16 cellular contexts compared by ENCODE assay signal in genomic region chr10:50522908-50523307, GRCh38.
DNase-seq lines count a peak whose midpoint lies in the region; ATAC-seq, FAIRE-seq and TF ChIP-seq lines count a peak whose summit lies in the region.
"Had no signal": no experiment of that assay in that cellular context is flagged by ENCODE, and none has a peak within 500 bp of the region (broad histone marks: within the 10 kb centered on the region; RNA-seq: fewer than 3 reads in every experiment).

No MANE protein-coding gene starts in this region.

- H3K4me3 ChIP-seq in HUES48 (ENCODE audit: low read depth, low read length) (0 out of 2 replicates have a peak overlapping the region, but pooled peaks have one; percentile 26), esophagus squamous epithelium (no peak overlapping the region)
- no peak overlapping the region for H3K4me3 ChIP-seq in naive thymus-derived CD4-positive, alpha-beta T cell (ENCODE audit: low read length)
- H3K4me3 ChIP-seq: K562 had no signal

- TF ChIP-seq POLR2A in esophagus squamous epithelium (IDR thresholded peaks at IDR 0.05): no peak

- H3K27ac Mint-ChIP-seq in activated CD8-positive, alpha-beta T cell treated with anti-CD3 and anti-CD28 coated beads, Interleukin-2, amount 10 ng/mL, durations not matched to agents 7 days and 5 days: peak overlapping the region; percentile 80
- peak overlapping the region in 6 of 9 donors; percentile 2 to 90 (median 54) for H3K27ac Mint-ChIP-seq in naive thymus-derived CD4-positive, alpha-beta T cell

- POLR2A ChIA-PET in activated CD8-positive, alpha-beta T cell treated with anti-CD3 and anti-CD28 coated beads, Interleukin-2, amount 10 ng/mL, durations not matched to agents 7 days and 5 days (lab: Charles Lee): no interaction called here
- POLR2A ChIA-PET in naive thymus-derived CD4-positive, alpha-beta T cell (lab: Charles Lee): no interaction called here

- peak overlapping the region; percentile 38 for H3K27ac ChIP-seq in HUES48 (ENCODE audit: low read depth, low read length)
- no peak overlapping the region for H3K27ac ChIP-seq in naive thymus-derived CD4-positive, alpha-beta T cell (ENCODE audit: low read depth, low read length)
- H3K27ac ChIP-seq in esophagus squamous epithelium: no peak overlapping the region

- CTCF ChIA-PET in activated CD8-positive, alpha-beta T cell treated with anti-CD3 and anti-CD28 coated beads, Interleukin-2, amount 10 ng/mL, durations not matched to agents 7 days and 5 days (lab: Charles Lee): interaction anchor here (1.2 to 2.4 kb wide), 3 partner anchors 10 to 21 kb away, joined by 4 to 7 read pairs (median 5); no protein-coding TSS in a partner anchor
- CTCF ChIA-PET in naive thymus-derived CD4-positive, alpha-beta T cell (lab: Charles Lee): interaction anchor here (1.0 kb wide), 1 partner anchor 9 kb away, joined by 4 read pairs; no protein-coding TSS in a partner anchor

- H3K9ac ChIP-seq in HUES48 (ENCODE audit: low read depth, low read length): no peak overlapping the region

- no peak for DNase-seq in GM19239 (ENCODE audit: insufficient read length, low spot score)
- no peak for DNase-seq in activated CD8-positive, alpha-beta T cell treated with anti-CD3 and anti-CD28 coated beads, Interleukin-2, amount 10 ng/mL, durations not matched to agents 7 days and 5 days
- peak in 2 of 9 donors; percentile 13 to 32 for DNase-seq in naive thymus-derived CD4-positive, alpha-beta T cell
- no peak for DNase-seq in esophagus squamous epithelium (lab: John Stamatoyannopoulos, UW)
- DNase-seq: DMS79, NCI-H1436, NCI-H2029, NCI-H510A, NCI-H774, RPMI8226 had no signal

- TF ChIP-seq CTCF in esophagus squamous epithelium (IDR thresholded peaks at IDR 0.05): no peak

- no peaks in the 10 kb centered on the region for H3K27me3 Mint-ChIP-seq in activated CD8-positive, alpha-beta T cell treated with anti-CD3 and anti-CD28 coated beads, Interleukin-2, amount 10 ng/mL, durations not matched to agents 7 days and 5 days (ENCODE audit: low read depth)
- no peaks in the 10 kb centered on the region for H3K27me3 Mint-ChIP-seq in naive thymus-derived CD4-positive, alpha-beta T cell

- intact Hi-C loops in naive thymus-derived CD4-positive, alpha-beta T cell (cut with micrococcal nuclease): no loop called here
- intact Hi-C loops in esophagus squamous epithelium (cut with DNase I): no loop called here

- peak; percentile 61 for FAIRE-seq in GM19239 (lab: Jason Lieb, UNC)
- FAIRE-seq: D721Med, H1, K562 had no signal

- WGBS in esophagus squamous epithelium, 2 donors: 78 to 97% methylated on average over 2 of the region's 2 CpGs

- no peak overlapping the region for H3K4me3 Mint-ChIP-seq in activated CD8-positive, alpha-beta T cell treated with anti-CD3 and anti-CD28 coated beads, Interleukin-2, amount 10 ng/mL, durations not matched to agents 7 days and 5 days
- peak overlapping the region in 6 of 10 donors; percentile 20 to 83 (median 42) for H3K4me3 Mint-ChIP-seq in naive thymus-derived CD4-positive, alpha-beta T cell

- H3K36me3 ChIP-seq in HUES48 (ENCODE audit: control insufficient read depth, insufficient read depth, low read length) (no peaks in the 10 kb centered on the region), esophagus squamous epithelium (peaks cover 0 to 8% (median 0%) of the 10 kb centered on the region in 3 donors)
- peaks cover 0 to 10% (median 0%) of the 10 kb centered on the region in 3 experiments for H3K36me3 ChIP-seq in naive thymus-derived CD4-positive, alpha-beta T cell (ENCODE audit: control insufficient read depth in 2 of 3, insufficient read depth in 3 of 3, low read length in 3 of 3)

- H3K9me3 ChIP-seq in HUES48 (ENCODE audit: control insufficient read depth, insufficient read depth, low read length) (no peaks in the 10 kb centered on the region), esophagus squamous epithelium (no peaks in the 10 kb centered on the region)
- H3K9me3 ChIP-seq in naive thymus-derived CD4-positive, alpha-beta T cell (ENCODE audit: control insufficient read depth in 2 of 3, low read length in 3 of 3): no peaks in the 10 kb centered on the region

- no peaks in the 10 kb centered on the region for H3K9me3 Mint-ChIP-seq in activated CD8-positive, alpha-beta T cell treated with anti-CD3 and anti-CD28 coated beads, Interleukin-2, amount 10 ng/mL, durations not matched to agents 7 days and 5 days (ENCODE audit: insufficient read depth)
- no peaks in the 10 kb centered on the region for H3K9me3 Mint-ChIP-seq in naive thymus-derived CD4-positive, alpha-beta T cell

- H3K4me1 ChIP-seq in HUES48 (ENCODE audit: control insufficient read depth, insufficient read depth, low read length) (peaks cover 30% of the 10 kb centered on the region), esophagus squamous epithelium (no peaks in the 10 kb centered on the region)
- no peaks in the 10 kb centered on the region for H3K4me1 ChIP-seq in naive thymus-derived CD4-positive, alpha-beta T cell (ENCODE audit: control insufficient read depth in 2 of 2, insufficient read depth in 2 of 2, low read length in 2 of 2)

- peaks cover 16% of the 10 kb centered on the region for H3K36me3 Mint-ChIP-seq in activated CD8-positive, alpha-beta T cell treated with anti-CD3 and anti-CD28 coated beads, Interleukin-2, amount 10 ng/mL, durations not matched to agents 7 days and 5 days (ENCODE audit: low read depth)
- H3K36me3 Mint-ChIP-seq in naive thymus-derived CD4-positive, alpha-beta T cell: peaks cover 0 to 42% (median 28%) of the 10 kb centered on the region in 5 donors

- H3K27me3 ChIP-seq in HUES48 (ENCODE audit: control insufficient read depth, insufficient read depth, low read length) (no peaks in the 10 kb centered on the region), esophagus squamous epithelium (no peaks in the 10 kb centered on the region)
- no peaks in the 10 kb centered on the region for H3K27me3 ChIP-seq in naive thymus-derived CD4-positive, alpha-beta T cell (ENCODE audit: control insufficient read depth in 2 of 2, insufficient read depth in 2 of 2, low read length in 2 of 2)

- ATAC-seq in activated CD8-positive, alpha-beta T cell treated with anti-CD3 and anti-CD28 coated beads, Interleukin-2, amount 10 ng/mL, durations not matched to agents 7 days and 5 days: peak; percentile 30
- peak; percentile 39 for ATAC-seq in naive thymus-derived CD4-positive, alpha-beta T cell
- ATAC-seq in HG03342 (IDR thresholded peaks at IDR 0.05; ENCODE audit: unreplicated experiment) (no peak), GM21825 (IDR thresholded peaks at IDR 0.05; ENCODE audit: unreplicated experiment) (no peak)
- ATAC-seq: K562 had no signal

- peaks cover 24% of the 10 kb centered on the region for H3K4me1 Mint-ChIP-seq in activated CD8-positive, alpha-beta T cell treated with anti-CD3 and anti-CD28 coated beads, Interleukin-2, amount 10 ng/mL, durations not matched to agents 7 days and 5 days (ENCODE audit: low read depth)
- peaks cover 10 to 63% (median 55%) of the 10 kb centered on the region in 7 donors for H3K4me1 Mint-ChIP-seq in naive thymus-derived CD4-positive, alpha-beta T cell

Comparison
In these comparisons a context has a peak if more than half of its experiments do, and no peak if none do; other contexts are left out.
1. ATAC-seq: peak in activated CD8-positive, alpha-beta T cell treated with anti-CD3 and anti-CD28 coated beads, Interleukin-2, amount 10 ng/mL, durations not matched to agents 7 days and 5 days (single experiment) and naive thymus-derived CD4-positive, alpha-beta T cell (single experiment); none in HG03342 (single experiment) and GM21825 (single experiment).